ENCODE assay signal across 18 cellular contexts in genomic region chr3:114447950-114448479, GRCh38.
DNase-seq lines count a peak whose midpoint lies in the region; ATAC-seq and TF ChIP-seq lines count a peak whose summit lies in the region.
"Had no signal": no experiment of that assay in that cellular context is flagged by ENCODE, and none has a peak within 500 bp of the region (broad histone marks: within the 10 kb centered on the region; RNA-seq: fewer than 3 reads in every experiment).

No MANE protein-coding gene starts in this region.

- H3K27me3 ChIP-seq in dorsolateral prefrontal cortex (no peaks in the 10 kb centered on the region), psoas muscle (ENCODE audit: insufficient read depth in 3 of 3, low read length in 2 of 3) (no peaks in the 10 kb centered on the region)
- H3K27me3 ChIP-seq: thyroid gland had no signal

- H3K79me2 ChIP-seq in OCI-LY7 (ENCODE audit: insufficient read depth, low read depth, low read length): no peaks in the 10 kb centered on the region

- peak overlapping the region; percentile 34; the same call in 1 of the 2 replicates for H3K4me3 ChIP-seq in GM12864 (ENCODE audit: low read depth, low read length)
- H3K4me3 ChIP-seq in OCI-LY7 (ENCODE audit: low read depth, low read length, poor library complexity, severe bottlenecking): no peak overlapping the region
- peak overlapping the region in 41 of 59 donors; percentile 0 to 76 (median 26) for H3K4me3 ChIP-seq in dorsolateral prefrontal cortex
- no peak overlapping the region for H3K4me3 ChIP-seq in psoas muscle
- H3K4me3 ChIP-seq: thyroid gland had no signal

- DNase-seq in GM12864 (ENCODE audit: low read depth) (no peak), OCI-LY7 (ENCODE audit: low spot score) (no peak), dorsolateral prefrontal cortex (no peak), psoas muscle (no peak), Kasumi-1 (lab: John Stamatoyannopoulos, UW) (no peak), occipital lobe (lab: John Stamatoyannopoulos, UW) (no peak)
- DNase-seq in activated CD4-positive, alpha-beta T cell treated with anti-CD3 and anti-CD28 coated beads, Interleukin-2, amount 50 U/mL, for 4 hours: no peak
- DNase-seq: AML-193; H9; Karpas-422; NCI-H1417; NCI-H446 treated with DMSO at 0.1 percent for 48 hours; SHP77; stimulated activated CD4-positive, alpha-beta T cell treated with anti-CD3 and anti-CD28 coated beads, Interleukin-4, amount 100 ng/mL, for 4 hours; stimulated activated CD8-positive, alpha-beta memory T cell treated with anti-CD3 and anti-CD28 coated beads, Interleukin-4, amount 100 ng/mL, for 48 hours; thyroid gland had no signal

- 0 out of 2 replicates have a peak overlapping the region, but pooled peaks have one; percentile 7 for H3K4me2 ChIP-seq in OCI-LY7 (ENCODE audit: low read length)

- no peaks in the 10 kb centered on the region for H4K20me1 ChIP-seq in OCI-LY7 (ENCODE audit: insufficient read depth, low read length)

- 60 to 78% (median 63%) methylated on average over 4 of the region's 4 CpGs for WGBS in psoas muscle, 3 donors

- no peaks in the 10 kb centered on the region for H3K9me2 ChIP-seq in OCI-LY7 (ENCODE audit: insufficient read depth, low read length)

- CTCF ChIA-PET in OCI-LY7 (lab: Charles Lee; ENCODE audit: unreplicated experiment): interaction anchor here (0.7 to 1.3 kb wide), 2 partner anchors 84 to 157 kb away, joined by 3 read pairs; no protein-coding TSS in a partner anchor

- H2AFZ ChIP-seq in OCI-LY7 (ENCODE audit: low read length): peak overlapping the region; percentile 23; the same call in 1 of the 2 replicates

- intact Hi-C loops in OCI-LY7 (cut with micrococcal nuclease; ENCODE audit: unreplicated experiment): loop anchor here (1.0 kb wide), 1 partner anchor 64 kb away; no protein-coding TSS in a partner anchor
- intact Hi-C loops in dorsolateral prefrontal cortex (cut with DNase I): loop anchor here (1.0 to 5.0 kb wide), 2 partner anchors 64 to 81 kb away; no protein-coding TSS in a partner anchor
- intact Hi-C loops in psoas muscle (cut with DNase I): loop anchor here in 1 of 2 donors (10.0 kb wide), 1 partner anchor 63 kb away; no protein-coding TSS in a partner anchor

- H3K9me3 ChIP-seq in OCI-LY7 (ENCODE audit: low read length) (no peaks in the 10 kb centered on the region), psoas muscle (no peaks in the 10 kb centered on the region)
- H3K9me3 ChIP-seq: thyroid gland had no signal

- no TSS peak for BruUV-seq in OCI-LY7 (replicated peaks; lab: Mats Ljungman, UMichigan)

- no peak for ATAC-seq in psoas muscle
- no peak for ATAC-seq in HG03025 (IDR thresholded peaks at IDR 0.05; ENCODE audit: low FRiP score, unreplicated experiment)
- ATAC-seq: activated CD4-positive, CD25-positive, alpha-beta regulatory T cell treated with anti-CD3 and anti-CD28 coated beads, Interleukin-2, amount 50 U/mL, for 24 hours had no signal

- H3K36me3 ChIP-seq in OCI-LY7 (ENCODE audit: insufficient read depth, low read length) (no peaks in the 10 kb centered on the region), psoas muscle (ENCODE audit: insufficient read depth in 1 of 2, low read depth in 1 of 2) (no peaks in the 10 kb centered on the region)
- H3K36me3 ChIP-seq: thyroid gland had no signal

- H3K27ac ChIP-seq in OCI-LY7 (ENCODE audit: low read depth, low read length, poor library complexity, severe bottlenecking) (no peak overlapping the region), dorsolateral prefrontal cortex (peak overlapping the region; percentile 53 to 99 (median 96)), psoas muscle (peak overlapping the region; percentile 33)
- H3K27ac ChIP-seq: thyroid gland had no signal

- H3K4me1 ChIP-seq in OCI-LY7 (ENCODE audit: insufficient read depth, low read length, poor library complexity, severe bottlenecking) (peaks cover 42% of the 10 kb centered on the region), psoas muscle (peaks cover 85% of the 10 kb centered on the region)

- TF ChIP-seq CTCF in GM12864 (IDR thresholded peaks at IDR 0.05; ENCODE audit: low read depth, low read length, missing control alignments): no peak
- no peak for TF ChIP-seq CTCF in OCI-LY7 (conservative IDR thresholded peaks at IDR 0.05; ENCODE audit: low read length)
- peak in 2 of 56 donors; percentile 0 to 11 for TF ChIP-seq CTCF in dorsolateral prefrontal cortex (IDR thresholded peaks at IDR 0.05 in 54 of 56, conservative IDR thresholded peaks at IDR 0.05 in 2 of 56; ENCODE audit: low read depth in 1 of 56, partially characterized antibody in 56 of 56)
- no peak for TF ChIP-seq CTCF in psoas muscle (IDR thresholded peaks at IDR 0.05)

- POLR2A ChIA-PET in OCI-LY7 (lab: Charles Lee): interaction anchor here (0.6 to 9.8 kb wide), 18 partner anchors 8 to 441 kb away, joined by 3 to 108 read pairs (median 4); no protein-coding TSS in a partner anchor

Comparison
In these comparisons a context has a peak if more than half of its experiments do, and no peak if none do; other contexts are left out.
1. H3K4me3 ChIP-seq: peak in GM12864 (single experiment) and dorsolateral prefrontal cortex (41 of 59); none in OCI-LY7 (single experiment) and psoas muscle (single experiment).